ENCODE assay signal across 26 cellular contexts in genomic region chr3:46271910-46272309, GRCh38. TPM values are rescaled to one million over a fixed set of nuclear protein-coding genes. Genes with fewer than 3 reads are reported as not detected.
DNase-seq lines count a peak whose midpoint lies in the region; ATAC-seq and TF ChIP-seq lines count a peak whose summit lies in the region.
"Had no signal": no experiment of that assay in that cellular context is flagged by ENCODE, and none has a peak within 500 bp of the region (broad histone marks: within the 10 kb centered on the region; RNA-seq: fewer than 3 reads in every experiment).

No MANE protein-coding gene starts in this region.

- no peaks in the 10 kb centered on the region for H3K9me3 Mint-ChIP-seq in endothelial cell (ENCODE audit: unreplicated experiment)
- H3K9me3 Mint-ChIP-seq: CD4-positive, alpha-beta T cell had no signal

- in situ Hi-C loops in mammary epithelial cell (cut with MboI; ENCODE audit: low sequenced_read_pairs in 2 of 2): no loop called here

- peaks cover 3% of the 10 kb centered on the region for H3K27me3 Mint-ChIP-seq in endothelial cell (ENCODE audit: unreplicated experiment)
- H3K27me3 Mint-ChIP-seq: CD4-positive, alpha-beta T cell had no signal

- H3K4me3 Mint-ChIP-seq in endothelial cell (ENCODE audit: unreplicated experiment): no peak overlapping the region
- H3K4me3 Mint-ChIP-seq: CD4-positive, alpha-beta T cell; GM23338 had no signal

- H3K36me3 ChIP-seq in mammary epithelial cell (ENCODE audit: insufficient read depth, low read length): no peaks in the 10 kb centered on the region
- H3K36me3 ChIP-seq: BLaER1 treated with 17β-estradiol and CSF1 and Interleukin-3, amounts not matched to agents 10 nM and 100 nM; HAP-1; MG63 had no signal

- intact Hi-C loops in mammary epithelial cell (cut with micrococcal nuclease): no loop called here

- ATAC-seq in foreskin keratinocyte: peak; percentile 80
- no peak for ATAC-seq in HG03521 (IDR thresholded peaks at IDR 0.05; ENCODE audit: unreplicated experiment)
- no peak for ATAC-seq in HG03432 (IDR thresholded peaks at IDR 0.05; ENCODE audit: unreplicated experiment)
- ATAC-seq: GM23338, K562 had no signal

- H3K4me2 ChIP-seq in mammary epithelial cell (ENCODE audit: insufficient read depth, low read depth, low read length): no peak overlapping the region
- H3K4me2 ChIP-seq: GM23338, PC-9 had no signal

- dilution Hi-C loops in mammary epithelial cell (cut with HindIII; ENCODE audit: low sequenced_read_pairs): no loop called here

- no peaks in the 10 kb centered on the region for H3K9me3 ChIP-seq in mammary epithelial cell (replicated peaks; ENCODE audit: insufficient read depth, low read length)
- H3K9me3 ChIP-seq: HAP-1, MG63 had no signal

- peaks cover 2% of the 10 kb centered on the region for H3K4me1 Mint-ChIP-seq in endothelial cell (ENCODE audit: unreplicated experiment)
- H3K4me1 Mint-ChIP-seq: GM23338 had no signal

- H4K20me1 ChIP-seq in mammary epithelial cell (ENCODE audit: insufficient read depth, low read length): no peaks in the 10 kb centered on the region
- H4K20me1 ChIP-seq: BLaER1 treated with 17β-estradiol and CSF1 and Interleukin-3, amounts not matched to agents 10 nM and 100 nM had no signal

- no peak overlapping the region for H3K27ac Mint-ChIP-seq in endothelial cell (ENCODE audit: unreplicated experiment)
- H3K27ac Mint-ChIP-seq: CD4-positive, alpha-beta T cell; GM23338 had no signal

- no peak for TF ChIP-seq CTCF in mammary epithelial cell (conservative IDR thresholded peaks at IDR 0.05 in 1 of 2, IDR thresholded peaks at IDR 0.05 in 1 of 2; ENCODE audit: extremely low read depth in 1 of 2, insufficient read depth in 1 of 2, low read depth in 1 of 2, low read length in 2 of 2)
- peak; percentile 47 for TF ChIP-seq CTCF in foreskin keratinocyte (conservative IDR thresholded peaks at IDR 0.05)
- TF ChIP-seq CTCF in endothelial cell (IDR thresholded peaks at IDR 0.05; ENCODE audit: unreplicated experiment): no peak

- peaks cover 5% of the 10 kb centered on the region for H3K27me3 ChIP-seq in mammary epithelial cell (ENCODE audit: insufficient read depth, low read length)
- H3K27me3 ChIP-seq in foreskin keratinocyte: no peaks in the 10 kb centered on the region
- H3K27me3 ChIP-seq: BLaER1 treated with 17β-estradiol and CSF1 and Interleukin-3, amounts not matched to agents 10 nM and 100 nM; MG63 had no signal

- no peaks in the 10 kb centered on the region for H3K79me2 ChIP-seq in mammary epithelial cell (ENCODE audit: insufficient read depth, low read length)

- no peak overlapping the region for H2AFZ ChIP-seq in mammary epithelial cell (ENCODE audit: low read depth, low read length)
- H2AFZ ChIP-seq: GM23338, PC-9 had no signal

- 0% methylated on average over 1 of the region's 1 CpG for WGBS in mammary epithelial cell (ENCODE audit: low coverage, missing lambda C conversion rate)

- no peak overlapping the region for H3K27ac ChIP-seq in mammary epithelial cell (ENCODE audit: insufficient read depth, low read depth, low read length)
- no peak overlapping the region for H3K27ac ChIP-seq in foreskin keratinocyte
- H3K27ac ChIP-seq: BLaER1 treated with 17β-estradiol and CSF1 and Interleukin-3, amounts not matched to agents 10 nM and 100 nM; PC-9 had no signal

- CTCF ChIA-PET in mammary epithelial cell (lab: Charles Lee; ENCODE audit: low non-redundant PET): no interaction called here

- no peak overlapping the region for H3K9ac ChIP-seq in mammary epithelial cell (ENCODE audit: insufficient read depth, low read length)
- H3K9ac ChIP-seq: BLaER1 treated with 17β-estradiol and CSF1 and Interleukin-3, amounts not matched to agents 10 nM and 100 nM had no signal

- H3K36me3 Mint-ChIP-seq in endothelial cell (ENCODE audit: low read depth, unreplicated experiment): peaks cover 7% of the 10 kb centered on the region

- no peaks in the 10 kb centered on the region for H3K4me1 ChIP-seq in mammary epithelial cell (ENCODE audit: insufficient read depth, low read length)
- H3K4me1 ChIP-seq in foreskin keratinocyte: no peaks in the 10 kb centered on the region
- H3K4me1 ChIP-seq: HAP-1 had no signal

- H3K4me3 ChIP-seq in mammary epithelial cell (replicated peaks in 1 of 3; ENCODE audit: insufficient read depth in 1 of 3, low read depth in 2 of 3, low read length in 3 of 3): no peak overlapping the region
- H3K4me3 ChIP-seq: BLaER1 treated with 17β-estradiol and CSF1 and Interleukin-3, amounts not matched to agents 10 nM and 100 nM; GM23338; HAP-1; K562; MG63; PC-9 had no signal

- no TSS peak for BruUV-seq in mammary epithelial cell (replicated peaks; lab: Mats Ljungman, UMichigan)

- peak; percentile 20 for DNase-seq in 8988T
- peak; percentile 52 for DNase-seq in HT1080 (ENCODE audit: low read depth)
- DNase-seq in mammary epithelial cell: peak; percentile 56
- peak; percentile 15 to 59 for DNase-seq in foreskin keratinocyte
- DNase-seq in stimulated activated CD4-positive, alpha-beta T cell treated with anti-CD3 and anti-CD28 coated beads, Interleukin-1b, Interleukin-23, amount 100 ng/mL, for 48 hours: no peak
- no peak for DNase-seq in endothelial cell (ENCODE audit: low spot score)
- DNase-seq: AML-193; CD4-positive, alpha-beta T cell; Kasumi-1; MG63; NCI-H1105 treated with DMSO at 0.1 percent for 48 hours; NCI-H146; NCI-H1930; NCI-H524 treated with DMSO at 0.1 percent for 48 hours; NCI-H82; NK-92 treated with Interleukin-12 subunit alpha and Interleukin-12 subunit beta, amount 100 ng/mL, for 24 hours; PC-9; RPMI8226; SHP77 had no signal

RNA-seq across cellular contexts. Expression of gene CCR3, which starts 29.6 kb away (rescaled TPM):
- total RNA-seq in HT1080 (2014; rRNA removed; shearing (Covaris generic)): not detected in 2 replicates
- polyA plus RNA-seq in HT1080 (2015; cell fraction: cytosol; rRNA removed): not detected in 2 replicates
- polyA plus RNA-seq in HT1080 (2015; cell fraction: nucleus; rRNA removed): not detected in 2 replicates
- total RNA-seq in mammary epithelial cell: under 1 TPM in 1 of 2 donors, not detected in 1; 0.19 TPM
- not detected for polyA plus RNA-seq in mammary epithelial cell
- polyA minus RNA-seq in mammary epithelial cell: not detected
- total RNA-seq in foreskin keratinocyte: not detected in 2 replicates
- not detected in 2 replicates for polyA plus RNA-seq in foreskin keratinocyte
- not detected for total RNA-seq in endothelial cell (ENCODE audit: unreplicated experiment)
- total RNA-seq: CD4-positive, alpha-beta T cell; GM23338; K562; SK-MEL-5 had no signal
- polyA plus RNA-seq: GM23338, K562 had no signal

Comparison
In these comparisons a context has a peak if more than half of its experiments do, and no peak if none do; other contexts are left out.
1. DNase-seq: peak in 8988T (single experiment), HT1080 (single experiment), mammary epithelial cell (single experiment) and foreskin keratinocyte (2 of 2); none in stimulated activated CD4-positive, alpha-beta T cell treated with anti-CD3 and anti-CD28 coated beads, Interleukin-1b, Interleukin-23, amount 100 ng/mL, for 48 hours (single experiment) and endothelial cell (single experiment).